In the genomic region with DNA sequence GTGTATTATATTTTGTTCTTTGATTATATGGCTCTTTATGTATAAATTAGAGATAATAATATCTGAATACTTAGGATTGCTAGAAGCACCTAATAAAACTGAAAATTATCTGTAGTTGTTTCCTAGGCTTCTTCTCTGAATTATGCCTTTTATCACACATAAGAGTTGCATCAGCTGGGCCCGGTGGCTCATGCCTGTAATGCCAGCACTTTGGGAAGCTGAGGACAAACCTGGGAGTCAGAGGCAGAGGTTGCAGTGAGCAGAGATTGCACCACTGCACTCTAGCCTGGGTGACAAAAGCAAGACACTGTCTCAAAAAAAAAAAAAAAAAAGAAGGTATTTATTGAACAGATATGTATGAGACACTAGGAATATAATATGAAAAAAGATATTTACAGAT, we compare ENCODE assay signal across 34 cellular contexts.
"Had no signal": no experiment of that assay in that cellular context is flagged by ENCODE, and none has a peak within 500 bp of the region (broad histone marks: within the 10 kb centered on the region; RNA-seq: fewer than 3 reads in every experiment).

No MANE protein-coding gene starts in this region.

- H3K9ac ChIP-seq: KMS-11 had no signal

- H3K4me2 ChIP-seq: KMS-11 had no signal

- H3K4me3 ChIP-seq: MG63 had no signal

- H3K36me3 ChIP-seq: MG63 had no signal

- H3K9me3 ChIP-seq: MG63 had no signal

- H3K27ac ChIP-seq: KMS-11 had no signal

- DNase-seq: Karpas-422, Kasumi-1, MG63, MM.1S, MV-4-11, NCI-H1048, NCI-H1092, NCI-H1092 treated with DMSO at 0.1 percent for 48 hours, NCI-H1105, NCI-H1105 treated with DMSO at 0.1 percent for 48 hours, NCI-H1417, NCI-H1417 treated with DMSO at 0.1 percent for 48 hours, NCI-H1436, NCI-H1436 treated with DMSO at 0.1 percent for 48 hours, NCI-H146, NCI-H1694, NCI-H1694 treated with DMSO at 0.1 percent for 48 hours, NCI-H187, NCI-H187 treated with DMSO at 0.1 percent for 48 hours, NCI-H1930, NCI-H2029, NCI-H2029 treated with DMSO at 0.1 percent for 48 hours, NCI-H2081, NCI-H2081 treated with DMSO at 0.1 percent for 48 hours, NCI-H2107, NCI-H2171, NCI-H2171 treated with DMSO at 0.1 percent for 48 hours, NCI-H2227 treated with DMSO at 0.1 percent for 48 hours, NCI-H226, NCI-H345, NCI-H446, NCI-H446 treated with DMSO at 0.1 percent for 48 hours, NCI-H510A had no signal
